ENCODE assay signal across 17 cellular contexts in the genomic region with DNA sequence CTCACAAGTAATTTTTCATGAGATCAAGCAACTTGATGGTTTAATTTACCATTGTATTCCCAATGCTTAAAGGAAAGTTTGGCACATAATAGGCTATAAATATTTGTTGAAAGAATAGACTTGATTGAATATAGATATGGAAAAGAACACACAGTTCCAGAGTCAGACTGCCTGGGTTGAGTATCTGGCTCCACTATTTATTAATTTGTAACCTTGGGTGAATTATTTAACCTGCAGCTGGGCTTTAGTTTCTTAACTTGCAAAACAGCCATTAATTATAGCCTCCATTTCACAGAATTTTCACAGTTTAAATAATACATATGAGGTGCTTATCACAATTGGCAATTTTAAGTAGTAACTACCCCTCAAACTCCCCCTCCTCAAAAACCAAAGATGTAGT.
DNase-seq lines count a peak whose midpoint lies in the region; ATAC-seq, FAIRE-seq and TF ChIP-seq lines count a peak whose summit lies in the region.
"Had no signal": no experiment of that assay in that cellular context is flagged by ENCODE, and none has a peak within 500 bp of the region (broad histone marks: within the 10 kb centered on the region; RNA-seq: fewer than 3 reads in every experiment).

No MANE protein-coding gene starts in this region.

- no peak overlapping the region for H2BK120ac ChIP-seq in mesendoderm (ENCODE audit: low read depth, low read length)

- no peaks in the 10 kb centered on the region for H3K79me2 ChIP-seq in mesendoderm (ENCODE audit: control insufficient read depth, insufficient read depth, low read length)

- intact Hi-C loops in kidney (cut with DNase I) = no loop called here
- intact Hi-C loops in pancreas (cut with DNase I) = no loop called here

- H2AK5ac ChIP-seq in mesendoderm (ENCODE audit: low read length) = no peak overlapping the region

- H3K18ac ChIP-seq in mesendoderm (ENCODE audit: low read length) = no peak overlapping the region

- peaks cover 3 to 5% of the 10 kb centered on the region in 2 donors for H3K36me3 ChIP-seq in kidney (ENCODE audit: control insufficient read depth in 1 of 2, insufficient read depth in 2 of 2, low read length in 2 of 2)
- H3K36me3 ChIP-seq in pancreas = peaks cover 0 to 14% (median 0%) of the 10 kb centered on the region in 3 donors
- H3K36me3 ChIP-seq in mesendoderm (ENCODE audit: control insufficient read depth, insufficient read depth, low read length) = peaks cover 3% of the 10 kb centered on the region

- H3K27me3 ChIP-seq in pancreas = no peaks in the 10 kb centered on the region
- no peaks in the 10 kb centered on the region for H3K27me3 ChIP-seq in mesendoderm (ENCODE audit: insufficient read depth, low read length, poor library complexity)
- H3K27me3 ChIP-seq: BLaER1 had no signal

- no peak overlapping the region for H3K4me2 ChIP-seq in mesendoderm (ENCODE audit: low read length)
- H3K4me2 ChIP-seq: BLaER1 had no signal

- H3K9ac ChIP-seq in kidney (ENCODE audit: low read length in 2 of 2) = no peak overlapping the region
- H3K9ac ChIP-seq in mesendoderm (ENCODE audit: low read length) = no peak overlapping the region
- H3K9ac ChIP-seq: BLaER1 had no signal

- no peak overlapping the region for H4K5ac ChIP-seq in mesendoderm (ENCODE audit: low read length)

- H2BK5ac ChIP-seq in mesendoderm (ENCODE audit: low read length) = no peak overlapping the region

- H3K56ac ChIP-seq in mesendoderm (ENCODE audit: low read length) = no peak overlapping the region

- H3K4ac ChIP-seq in mesendoderm (ENCODE audit: low read depth, low read length) = no peak overlapping the region

- no peaks in the 10 kb centered on the region for H3K9me3 ChIP-seq in kidney (ENCODE audit: control insufficient read depth in 1 of 2, low read length in 2 of 2)
- H3K9me3 ChIP-seq in pancreas = no peaks in the 10 kb centered on the region
- H3K9me3 ChIP-seq: Caco-2 had no signal

- TF ChIP-seq CTCF in VCaP (conservative IDR thresholded peaks at IDR 0.05) (no peak), kidney (IDR thresholded peaks at IDR 0.05; ENCODE audit: borderline replicate concordance, extremely low read depth, insufficient read depth) (no peak), pancreas (IDR thresholded peaks at IDR 0.05) (no peak)

- DNase-seq in ACHN (peak; percentile 5), kidney (no peak), pancreas (no peak), substantia nigra (lab: John Stamatoyannopoulos, UW) (no peak), NCI-H2227 treated with DMSO at 0.1 percent for 48 hours (lab: John Stamatoyannopoulos, UW) (no peak), mesendoderm (no peak)
- DNase-seq: AML-193; Caco-2; CD8-positive, alpha-beta memory T cell; DMS53; GF-D8; HCEC 1CT; HFFc6 had no signal

- in situ Hi-C loops in ACHN (cut with HindIII; ENCODE audit: low pct_ligation_motif_present, low pct_unique_long_range_greater_than_20kb, low sequenced_read_pairs) = no loop called here

- H2BK15ac ChIP-seq in mesendoderm (replicated peaks; ENCODE audit: low read depth) = no peak overlapping the region

- H4K8ac ChIP-seq in mesendoderm (ENCODE audit: low read depth, low read length) = no peak overlapping the region

- H3K4me3 ChIP-seq in kidney (ENCODE audit: low read length in 2 of 2) (no peak overlapping the region), pancreas (no peak overlapping the region), mesendoderm (ENCODE audit: low read length) (no peak overlapping the region)
- H3K4me3 ChIP-seq: BLaER1 had no signal

- H3K79me1 ChIP-seq in mesendoderm (ENCODE audit: low read length) = no peaks in the 10 kb centered on the region

- H3K4me1 ChIP-seq in kidney (ENCODE audit: control insufficient read depth in 1 of 2, insufficient read depth in 1 of 2, low read depth in 1 of 2, low read length in 2 of 2) = peaks cover 0 to 9% of the 10 kb centered on the region in 2 donors
- H3K4me1 ChIP-seq in pancreas = peaks cover 21 to 27% (median 23%) of the 10 kb centered on the region in 3 donors
- no peaks in the 10 kb centered on the region for H3K4me1 ChIP-seq in mesendoderm (ENCODE audit: control insufficient read depth, low read depth, low read length)
- H3K4me1 ChIP-seq: BLaER1, Caco-2 had no signal

- ATAC-seq in pancreas (peak; percentile 71 to 92 (median 86)), HG03439 (IDR thresholded peaks at IDR 0.05; ENCODE audit: unreplicated experiment) (no peak)

- H3K27ac ChIP-seq in VCaP = peak overlapping the region; percentile 82
- peak overlapping the region in 1 of 2 donors; percentile 56 for H3K27ac ChIP-seq in kidney (ENCODE audit: low read depth in 2 of 2, low read length in 2 of 2)
- peak overlapping the region; percentile 9 to 66 (median 46) for H3K27ac ChIP-seq in pancreas
- no peak overlapping the region for H3K27ac ChIP-seq in substantia nigra (ENCODE audit: low read depth, low read length, poor library complexity, severe bottlenecking)
- H3K27ac ChIP-seq in mesendoderm (ENCODE audit: low read depth, low read length) = no peak overlapping the region
- H3K27ac ChIP-seq: BLaER1, HL-60 had no signal

- no peak overlapping the region for H3K23ac ChIP-seq in mesendoderm (ENCODE audit: low read length)

- FAIRE-seq in kidney (lab: Jason Lieb, UNC) (peak; percentile 27), pancreas (lab: Jason Lieb, UNC) (no peak)

Comparison
In these comparisons a context has a peak if more than half of its experiments do, and no peak if none do; other contexts are left out.
1. H3K27ac ChIP-seq: peak in VCaP (single experiment) and pancreas (4 of 4); none in substantia nigra (single experiment) and mesendoderm (single experiment).